In the genomic region with DNA sequence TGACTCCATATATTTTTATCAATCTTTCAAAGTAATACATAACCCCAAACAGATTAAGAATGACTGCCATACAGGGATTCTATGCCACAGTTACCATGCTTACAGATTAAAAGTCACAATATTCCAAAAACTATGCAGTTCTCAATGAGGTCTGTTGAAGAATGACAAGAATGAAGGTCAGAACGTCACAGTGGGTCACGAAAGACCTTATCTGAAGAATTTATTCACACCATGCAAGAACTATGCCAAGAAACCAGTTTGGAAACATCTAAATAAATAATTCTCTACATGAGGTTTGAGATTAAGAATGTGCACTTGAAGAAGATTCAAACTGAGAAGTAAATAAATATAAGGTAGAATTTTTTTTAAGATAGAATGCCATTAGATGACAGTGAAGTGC, we compare ENCODE assay signal across 28 cellular contexts.
A peak's percentile ranks its signal among the peaks of the same experiment; 100 is the strongest.
DNase-seq lines count a peak whose midpoint lies in the region; TF ChIP-seq lines count a peak whose summit lies in the region.
"Had no signal": no experiment of that assay in that cellular context is flagged by ENCODE, and none has a peak within 500 bp of the region (broad histone marks: within the 10 kb centered on the region; RNA-seq: fewer than 3 reads in every experiment).

No MANE protein-coding gene starts in this region.

- no peak overlapping the region for H3K4me2 ChIP-seq in mesendoderm (ENCODE audit: low read length)
- H3K4me2 ChIP-seq: GM23338 had no signal

- H3K9me3 ChIP-seq in endodermal cell (ENCODE audit: control insufficient read depth, low read length) (no peaks in the 10 kb centered on the region), uterus (no peaks in the 10 kb centered on the region)
- H3K9me3 ChIP-seq: adrenal gland, Peyer's patch, spleen, vagina had no signal

- H3K9me3 Mint-ChIP-seq in HFFc6 (no peaks in the 10 kb centered on the region), endodermal cell (no peaks in the 10 kb centered on the region)
- H3K9me3 Mint-ChIP-seq: activated CD4-positive, alpha-beta T cell treated with anti-CD3 and anti-CD28 coated beads, Interleukin-2, amount 10 ng/mL, durations not matched to agents 24 days and 14 days; activated T-cell treated with anti-CD3 and anti-CD28 coated beads, Interleukin-2, amount 50 U/mL, for 4 hours; CD4-positive, alpha-beta T cell; dendritic cell treated with granulocyte-macrophage colony-stimulating factor and Interleukin-4, amounts not matched to agents 40 ng/mL and 50 ng/mL, for 4 days; GM23338; memory B cell; stimulated activated naive B cell treated with anti-CD40 and anti-IgM and Interleukin-4, amounts not matched to agents 10 μg/mL and 1 μg/mL and 100 μg/mL, for 72 hours had no signal

- H3K27me3 Mint-ChIP-seq in HFFc6 (ENCODE audit: insufficient read depth) (no peaks in the 10 kb centered on the region), endodermal cell (ENCODE audit: insufficient read depth) (no peaks in the 10 kb centered on the region)
- H3K27me3 Mint-ChIP-seq: activated CD4-positive, alpha-beta T cell treated with anti-CD3 and anti-CD28 coated beads, Interleukin-2, amount 10 ng/mL, durations not matched to agents 24 days and 14 days; CD4-positive, alpha-beta T cell; dendritic cell treated with granulocyte-macrophage colony-stimulating factor and Interleukin-4, amounts not matched to agents 40 ng/mL and 50 ng/mL, for 4 days; memory B cell; stimulated activated naive B cell treated with anti-CD40 and anti-IgM and Interleukin-4, amounts not matched to agents 10 μg/mL and 1 μg/mL and 100 μg/mL, for 72 hours had no signal

- no peak overlapping the region for H2BK120ac ChIP-seq in mesendoderm (ENCODE audit: low read depth, low read length)

- no peak overlapping the region for H4K8ac ChIP-seq in mesendoderm (ENCODE audit: low read depth, low read length)

- H3K36me3 ChIP-seq in brain microvascular endothelial cell (replicated peaks): no peaks in the 10 kb centered on the region
- H3K36me3 ChIP-seq in mesendoderm (ENCODE audit: control insufficient read depth, insufficient read depth, low read length): no peaks in the 10 kb centered on the region
- peaks cover 12% of the 10 kb centered on the region for H3K36me3 ChIP-seq in endodermal cell (ENCODE audit: control insufficient read depth, insufficient read depth, low read length)
- H3K36me3 ChIP-seq in uterus: no peaks in the 10 kb centered on the region
- H3K36me3 ChIP-seq: adrenal gland, Peyer's patch, spleen, vagina had no signal

- H3K9ac ChIP-seq in mesendoderm (ENCODE audit: low read length) (no peak overlapping the region), endodermal cell (ENCODE audit: extremely low read depth, low read length, poor library complexity, severe bottlenecking) (no peak overlapping the region)

- in situ Hi-C loops in brain microvascular endothelial cell (cut with HindIII; ENCODE audit: low pct_ligation_motif_present, low sequenced_read_pairs): no loop called here

- H3K4ac ChIP-seq in mesendoderm (ENCODE audit: low read depth, low read length): no peak overlapping the region

- intact Hi-C loops in uterus (cut with DNase I; ENCODE audit: low total_unique reads): no loop called here

- no peaks in the 10 kb centered on the region for H3K79me1 ChIP-seq in mesendoderm (ENCODE audit: low read length)

- H3K36me3 Mint-ChIP-seq in HFFc6 (ENCODE audit: low read depth) (no peaks in the 10 kb centered on the region), endodermal cell (ENCODE audit: low read depth) (peaks cover 3% of the 10 kb centered on the region)
- H3K36me3 Mint-ChIP-seq: stimulated activated naive B cell treated with anti-CD40 and anti-IgM and Interleukin-4, amounts not matched to agents 10 μg/mL and 1 μg/mL and 100 μg/mL, for 72 hours had no signal

- H2BK15ac ChIP-seq in mesendoderm (replicated peaks; ENCODE audit: low read depth): no peak overlapping the region

- no peak for TF ChIP-seq POLR2A in uterus (IDR thresholded peaks at IDR 0.05)

- no peak overlapping the region for H2AK5ac ChIP-seq in mesendoderm (ENCODE audit: low read length)

- H3K4me1 ChIP-seq in mesendoderm (ENCODE audit: control insufficient read depth, low read depth, low read length): peaks cover 2% of the 10 kb centered on the region
- H3K4me1 ChIP-seq in endodermal cell (ENCODE audit: control insufficient read depth, insufficient read depth, low read length): no peaks in the 10 kb centered on the region
- H3K4me1 ChIP-seq in uterus: no peaks in the 10 kb centered on the region
- H3K4me1 ChIP-seq: Peyer's patch, vagina had no signal

- H3K27me3 ChIP-seq in brain microvascular endothelial cell (replicated peaks): no peaks in the 10 kb centered on the region
- no peaks in the 10 kb centered on the region for H3K27me3 ChIP-seq in mesendoderm (ENCODE audit: insufficient read depth, low read length, poor library complexity)
- no peaks in the 10 kb centered on the region for H3K27me3 ChIP-seq in endodermal cell (ENCODE audit: control insufficient read depth, insufficient read depth, low read length, poor library complexity, severe bottlenecking)
- no peaks in the 10 kb centered on the region for H3K27me3 ChIP-seq in uterus
- H3K27me3 ChIP-seq: adrenal gland, Peyer's patch, spleen, vagina had no signal

- TF ChIP-seq CTCF in HFFc6 (IDR thresholded peaks at IDR 0.05) (no peak), brain microvascular endothelial cell (IDR thresholded peaks at IDR 0.05; ENCODE audit: low read depth, low read length, missing control alignments) (no peak), endodermal cell (conservative IDR thresholded peaks at IDR 0.05) (no peak), uterus (IDR thresholded peaks at IDR 0.05) (no peak)

- H3K18ac ChIP-seq in mesendoderm (ENCODE audit: low read length): no peak overlapping the region

- H3K27ac Mint-ChIP-seq in HFFc6 (peak overlapping the region; percentile 62), endodermal cell (no peak overlapping the region)
- H3K27ac Mint-ChIP-seq: activated CD4-positive, alpha-beta T cell treated with anti-CD3 and anti-CD28 coated beads, Interleukin-2, amount 10 ng/mL, durations not matched to agents 24 days and 14 days; CD4-positive, alpha-beta T cell; dendritic cell treated with granulocyte-macrophage colony-stimulating factor and Interleukin-4, amounts not matched to agents 40 ng/mL and 50 ng/mL, for 4 days; GM23338; memory B cell; stimulated activated naive B cell treated with anti-CD40 and anti-IgM and Interleukin-4, amounts not matched to agents 10 μg/mL and 1 μg/mL and 100 μg/mL, for 72 hours had no signal

- no peak overlapping the region for H3K23ac ChIP-seq in mesendoderm (ENCODE audit: low read length)

- H3K4me1 Mint-ChIP-seq in HFFc6 (ENCODE audit: low read depth) (peaks cover 73% of the 10 kb centered on the region), endodermal cell (peaks cover 7% of the 10 kb centered on the region)
- H3K4me1 Mint-ChIP-seq: activated CD4-positive, alpha-beta T cell treated with anti-CD3 and anti-CD28 coated beads, Interleukin-2, amount 10 ng/mL, durations not matched to agents 24 days and 14 days; memory B cell; stimulated activated naive B cell treated with anti-CD40 and anti-IgM and Interleukin-4, amounts not matched to agents 10 μg/mL and 1 μg/mL and 100 μg/mL, for 72 hours had no signal

- no peaks in the 10 kb centered on the region for H3K79me2 ChIP-seq in mesendoderm (ENCODE audit: control insufficient read depth, insufficient read depth, low read length)

- peak overlapping the region; percentile 89 for H3K27ac ChIP-seq in brain microvascular endothelial cell
- no peak overlapping the region for H3K27ac ChIP-seq in mesendoderm (ENCODE audit: low read depth, low read length)
- no peak overlapping the region for H3K27ac ChIP-seq in endodermal cell (ENCODE audit: low read depth, low read length)
- no peak overlapping the region for H3K27ac ChIP-seq in uterus
- H3K27ac ChIP-seq: adrenal gland, Peyer's patch, spleen, vagina had no signal

- no peak overlapping the region for H3K56ac ChIP-seq in mesendoderm (ENCODE audit: low read length)

- no peak overlapping the region for H3K4me3 ChIP-seq in brain microvascular endothelial cell (ENCODE audit: low read depth, low read length)
- no peak overlapping the region for H3K4me3 ChIP-seq in mesendoderm (ENCODE audit: low read length)
- H3K4me3 ChIP-seq in endodermal cell (ENCODE audit: low read length): no peak overlapping the region
- no peak overlapping the region for H3K4me3 ChIP-seq in uterus
- H3K4me3 ChIP-seq: adrenal gland, GM23338, Peyer's patch, spleen, vagina had no signal

- DNase-seq in AG08395 (ENCODE audit: low spot score) (peak; percentile 7), HFFc6 (peak; percentile 57), brain microvascular endothelial cell (peak; percentile 92), mesendoderm (peak; percentile 93), T-helper 2 cell (no peak), endodermal cell (no peak), uterus (no peak)
- DNase-seq in stimulated activated CD4-positive, alpha-beta T cell treated with anti-CD3 and anti-CD28 coated beads, Interleukin-2, amount 100 ng/mL, for 24 hours: no peak
- DNase-seq: activated CD4-positive, alpha-beta T cell treated with anti-CD3 and anti-CD28 coated beads, Interleukin-2, amount 10 ng/mL, durations not matched to agents 24 days and 14 days; activated naive CD4-positive, alpha-beta T cell; activated T-cell treated with anti-CD3 and anti-CD28 coated beads, Interleukin-2, amount 50 U/mL, for 4 hours; CD4-positive, alpha-beta T cell; DMS53; GF-D8; head of caudate nucleus; left colon; NCI-H146; NCI-H524; occipital lobe; Peyer's patch; spleen; stimulated activated CD4-positive, alpha-beta T cell treated with anti-CD3 and anti-CD28 coated beads, Interleukin-4, amount 100 ng/mL, for 1 hour; stimulated activated naive B cell treated with anti-CD40 and anti-IgM and Interleukin-4, amounts not matched to agents 10 μg/mL and 1 μg/mL and 100 μg/mL, for 72 hours had no signal

- no peak overlapping the region for H2BK5ac ChIP-seq in mesendoderm (ENCODE audit: low read length)

- no CpG with 5 or more reads among the region's 2 CpGs for WGBS in mesendoderm (ENCODE audit: extremely low coverage, insufficient coverage, low lambda C conversion rate)
- 63% methylated on average over 2 of the region's 2 CpGs; no CpG with 5 or more reads in 1 of the 2 experiments for WGBS in endodermal cell (ENCODE audit: insufficient coverage in 1 of 2, insufficient read length in 1 of 2), 2 experiments

- H4K5ac ChIP-seq in mesendoderm (ENCODE audit: low read length): no peak overlapping the region

- H3K4me3 Mint-ChIP-seq in HFFc6 (no peak overlapping the region), endodermal cell (no peak overlapping the region)
- H3K4me3 Mint-ChIP-seq: activated CD4-positive, alpha-beta T cell treated with anti-CD3 and anti-CD28 coated beads, Interleukin-2, amount 10 ng/mL, durations not matched to agents 24 days and 14 days; activated T-cell treated with anti-CD3 and anti-CD28 coated beads, Interleukin-2, amount 50 U/mL, for 4 hours; CD4-positive, alpha-beta T cell; dendritic cell treated with granulocyte-macrophage colony-stimulating factor and Interleukin-4, amounts not matched to agents 40 ng/mL and 50 ng/mL, for 4 days; GM23338; memory B cell; stimulated activated naive B cell treated with anti-CD40 and anti-IgM and Interleukin-4, amounts not matched to agents 10 μg/mL and 1 μg/mL and 100 μg/mL, for 72 hours had no signal

Comparison
In these comparisons a context has a peak if more than half of its experiments do, and no peak if none do; other contexts are left out.
1. DNase-seq: peak in AG08395 (single experiment), HFFc6 (single experiment), brain microvascular endothelial cell (single experiment) and mesendoderm (single experiment); none in T-helper 2 cell (0 of 5), endodermal cell (single experiment), uterus (0 of 2) and stimulated activated CD4-positive, alpha-beta T cell treated with anti-CD3 and anti-CD28 coated beads, Interleukin-2, amount 100 ng/mL, for 24 hours (0 of 2).